ENCODE assay signal across 16 cellular contexts in the genomic region with DNA sequence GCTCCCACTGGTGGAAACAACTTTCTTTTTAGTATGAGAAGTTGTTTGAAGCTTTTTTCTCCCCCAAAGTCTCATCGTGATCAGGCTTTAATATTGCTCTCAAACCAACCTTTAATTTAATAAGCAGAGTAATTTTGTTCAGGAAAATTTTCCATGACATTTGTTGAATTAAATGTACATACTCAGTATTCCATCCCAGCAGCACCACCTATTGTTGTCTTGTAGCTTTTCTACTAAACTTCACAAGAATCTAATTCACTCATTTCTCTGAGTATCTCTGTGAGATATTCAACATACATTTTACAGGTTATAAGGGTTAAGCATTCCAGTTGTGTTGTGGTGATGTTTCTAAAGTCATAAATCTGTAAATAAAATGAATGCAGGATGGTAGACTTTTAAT.
DNase-seq lines count a peak whose midpoint lies in the region; ATAC-seq and TF ChIP-seq lines count a peak whose summit lies in the region.
"Had no signal": no experiment of that assay in that cellular context is flagged by ENCODE, and none has a peak within 500 bp of the region (broad histone marks: within the 10 kb centered on the region; RNA-seq: fewer than 3 reads in every experiment).

No MANE protein-coding gene starts in this region.

- no peaks in the 10 kb centered on the region for H3K4me1 ChIP-seq in ascending aorta

- no peaks in the 10 kb centered on the region for H3K36me3 ChIP-seq in ascending aorta
- H3K36me3 ChIP-seq: neutrophil had no signal

- DNase-seq in AG10803 (ENCODE audit: low read depth) (peak; percentile 14), ascending aorta (ENCODE audit: low spot score in 2 of 2) (no peak), left ventricle myocardium superior (no peak)
- DNase-seq: activated effector memory CD4-positive, alpha-beta T cell treated with Interleukin-2 at 50 U/mL for 16 hours; DMS153; effector memory CD4-positive, alpha-beta T cell; GOT3; NCI-H1105; stimulated activated CD4-positive, alpha-beta T cell treated with anti-CD3 and anti-CD28 coated beads, Interleukin-4, amount 100 ng/mL, for 24 hours had no signal

- no peaks in the 10 kb centered on the region for H3K27me3 ChIP-seq in ascending aorta
- H3K27me3 ChIP-seq: neutrophil had no signal

- intact Hi-C loops in ascending aorta (cut with DNase I) (loop anchor here (1.0 to 10.0 kb wide), 4 partner anchors 154 to 331 kb away; no protein-coding TSS in a partner anchor), left ventricle myocardium superior (cut with micrococcal nuclease) (loop anchor here (5.0 kb wide), 1 partner anchor 216 kb away; the partner anchor contains the start of gene HAND2)

- no peak overlapping the region for H3K4me3 ChIP-seq in AG10803 (ENCODE audit: low read length)
- H3K4me3 ChIP-seq in ascending aorta: no peak overlapping the region

- H3K9me3 ChIP-seq in ascending aorta: no peaks in the 10 kb centered on the region
- H3K9me3 ChIP-seq: neutrophil had no signal

- no peak overlapping the region for H3K27ac ChIP-seq in ascending aorta
- H3K27ac ChIP-seq: neutrophil had no signal

- peak; percentile 24 for ATAC-seq in left ventricle myocardium superior
- ATAC-seq in GM19324 (IDR thresholded peaks at IDR 0.05; ENCODE audit: low FRiP score, unreplicated experiment): no peak
- ATAC-seq in HG02885 (IDR thresholded peaks at IDR 0.05; ENCODE audit: poor library complexity, unreplicated experiment): no peak
- ATAC-seq in GM21717 (IDR thresholded peaks at IDR 0.05; ENCODE audit: unreplicated experiment): no peak
- ATAC-seq in HG02759 (IDR thresholded peaks at IDR 0.05; ENCODE audit: unreplicated experiment): no peak
- ATAC-seq: sciatic nerve had no signal

- TF ChIP-seq CTCF in AG10803 (conservative IDR thresholded peaks at IDR 0.05; ENCODE audit: low read length) (no peak; the same call in 1 of the 2 replicates), LNCAP (IDR thresholded peaks at IDR 0.05) (0 out of 2 replicates have a peak, but pooled peaks have one; percentile 16), ascending aorta (IDR thresholded peaks at IDR 0.05) (peak; percentile 33 to 44 (median 35))
